In genomic region chr2:175741164-175741563, GRCh38 we compare ENCODE assay signal across 28 cellular contexts.
"Had no signal": no experiment of that assay in that cellular context is flagged by ENCODE, and none has a peak within 500 bp of the region (broad histone marks: within the 10 kb centered on the region; RNA-seq: fewer than 3 reads in every experiment).

No MANE protein-coding gene starts in this region.

- H3K4me1 ChIP-seq: colonic mucosa, esophagus muscularis mucosa, esophagus squamous epithelium, gastrocnemius medialis, gastroesophageal sphincter, heart left ventricle had no signal

- H3K4me3 ChIP-seq: colonic mucosa, coronary artery, dorsolateral prefrontal cortex, esophagus muscularis mucosa, esophagus squamous epithelium, gastrocnemius medialis, gastroesophageal sphincter, heart left ventricle, heart right ventricle had no signal

- FAIRE-seq: colon, endometrium, endothelial cell of umbilical vein, frontal cortex had no signal

- ATAC-seq: effector memory CD8-positive, alpha-beta T cell; esophagus mucosa; foreskin keratinocyte; gastrocnemius medialis; gastroesophageal sphincter; heart left ventricle; heart right ventricle had no signal

- H3K27me3 ChIP-seq: colonic mucosa, esophagus muscularis mucosa, esophagus squamous epithelium, gastrocnemius medialis, gastroesophageal sphincter, heart left ventricle had no signal

- DNase-seq: colonic mucosa; cortex of kidney; dermis blood vessel endothelial cell; dorsolateral prefrontal cortex; effector CD4-positive, alpha-beta T cell; effector CD8-positive, alpha-beta T cell; effector memory CD4-positive, alpha-beta T cell; effector memory CD8-positive, alpha-beta T cell; endodermal cell; erythroblast; esophagus squamous epithelium; foreskin fibroblast; foreskin keratinocyte; foreskin melanocyte; gastrocnemius medialis; glutamatergic neuron; head of caudate nucleus; heart left ventricle; heart right ventricle had no signal

- H3K27ac ChIP-seq: colonic mucosa, coronary artery, dorsolateral prefrontal cortex, epithelial cell of prostate, esophagus muscularis mucosa, esophagus squamous epithelium, foreskin keratinocyte, gastrocnemius medialis, gastroesophageal sphincter, heart left ventricle, heart right ventricle had no signal

- H3K9me3 ChIP-seq: colonic mucosa, esophagus muscularis mucosa, esophagus squamous epithelium, gastrocnemius medialis, gastroesophageal sphincter, heart left ventricle, heart right ventricle had no signal

- H3K36me3 ChIP-seq: colonic mucosa, esophagus muscularis mucosa, esophagus squamous epithelium, gastrocnemius medialis, gastroesophageal sphincter, heart left ventricle, heart right ventricle had no signal
